Comparison of ENCODE assay signal across 12 cellular contexts in genomic region chr1:116934586-116935207, GRCh38. TPM values are rescaled to one million over a fixed set of nuclear protein-coding genes. Genes with fewer than 3 reads are reported as not detected.
DNase-seq lines count a peak whose midpoint lies in the region; ATAC-seq and TF ChIP-seq lines count a peak whose summit lies in the region.
"Had no signal": no experiment of that assay in that cellular context is flagged by ENCODE, and none has a peak within 500 bp of the region (broad histone marks: within the 10 kb centered on the region; RNA-seq: fewer than 3 reads in every experiment).

No MANE protein-coding gene starts in this region.

- intact Hi-C loops in natural killer cell (cut with micrococcal nuclease), result loop anchor here (5.0 kb wide), 1 partner anchor 197 kb away; no protein-coding TSS in a partner anchor

- no peaks in the 10 kb centered on the region for H3K27me3 Mint-ChIP-seq in activated naive CD8-positive, alpha-beta T cell treated with anti-CD3 and anti-CD28 coated beads, Interleukin-2, amount 10 ng/mL, durations not matched to agents 7 days and 5 days
- peaks cover 0 to 1% of the 10 kb centered on the region in 2 donors for H3K27me3 Mint-ChIP-seq in natural killer cell (ENCODE audit: low read depth in 2 of 2)

- peak; percentile 29; the same call in 1 of the 2 replicates for TF ChIP-seq RAD21 in Ishikawa (IDR thresholded peaks at IDR 0.05; ENCODE audit: low read depth)

- ATAC-seq in activated naive CD8-positive, alpha-beta T cell treated with anti-CD3 and anti-CD28 coated beads, Interleukin-2, amount 10 ng/mL, durations not matched to agents 7 days and 5 days (ENCODE audit: low read depth), result peak; percentile 47
- peak in 2 of 3 donors; percentile 47 to 53 for ATAC-seq in natural killer cell
- no peak for ATAC-seq in GM18519 (IDR thresholded peaks at IDR 0.05; ENCODE audit: low FRiP score, unreplicated experiment)
- ATAC-seq: A549 had no signal

- POLR2A ChIA-PET in activated naive CD8-positive, alpha-beta T cell treated with anti-CD3 and anti-CD28 coated beads, Interleukin-2, amount 10 ng/mL, durations not matched to agents 7 days and 5 days (lab: Charles Lee), result interaction anchor here (1.0 kb wide), 1 partner anchor 56 kb away, joined by 3 read pairs; no protein-coding TSS in a partner anchor

- H3K36me3 Mint-ChIP-seq in activated naive CD8-positive, alpha-beta T cell treated with anti-CD3 and anti-CD28 coated beads, Interleukin-2, amount 10 ng/mL, durations not matched to agents 7 days and 5 days, result no peaks in the 10 kb centered on the region
- H3K36me3 Mint-ChIP-seq in natural killer cell, result no peaks in the 10 kb centered on the region

- peak; percentile 17 for TF ChIP-seq CTCF in natural killer cell (IDR thresholded peaks at IDR 0.05)

- H3K27ac Mint-ChIP-seq in activated naive CD8-positive, alpha-beta T cell treated with anti-CD3 and anti-CD28 coated beads, Interleukin-2, amount 10 ng/mL, durations not matched to agents 7 days and 5 days, result peak overlapping the region; percentile 33
- peak overlapping the region in 1 of 2 donors; percentile 74 for H3K27ac Mint-ChIP-seq in natural killer cell

- TF ChIP-seq EP300 in Ishikawa (IDR thresholded peaks at IDR 0.05; ENCODE audit: borderline replicate concordance), result no peak

- peak overlapping the region; percentile 17 for H3K4me3 Mint-ChIP-seq in activated naive CD8-positive, alpha-beta T cell treated with anti-CD3 and anti-CD28 coated beads, Interleukin-2, amount 10 ng/mL, durations not matched to agents 7 days and 5 days
- H3K4me3 Mint-ChIP-seq in natural killer cell, result peak overlapping the region; percentile 43

- DNase-seq in NCI-H1694 treated with DMSO at 0.1 percent for 48 hours (lab: John Stamatoyannopoulos, UW) (peak; percentile 12), NCI-H1694 (lab: John Stamatoyannopoulos, UW) (no peak), natural killer cell (no peak), DMS153 (lab: John Stamatoyannopoulos, UW) (no peak), RPMI8226 (no peak)
- no peak for DNase-seq in activated naive CD8-positive, alpha-beta T cell treated with anti-CD3 and anti-CD28 coated beads, Interleukin-2, amount 10 ng/mL, durations not matched to agents 7 days and 5 days
- DNase-seq: NCI-H1105, retina, testis had no signal

- H3K9me3 Mint-ChIP-seq in activated naive CD8-positive, alpha-beta T cell treated with anti-CD3 and anti-CD28 coated beads, Interleukin-2, amount 10 ng/mL, durations not matched to agents 7 days and 5 days, result no peaks in the 10 kb centered on the region
- H3K9me3 Mint-ChIP-seq in natural killer cell, result no peaks in the 10 kb centered on the region

- peaks cover 18% of the 10 kb centered on the region for H3K4me1 Mint-ChIP-seq in activated naive CD8-positive, alpha-beta T cell treated with anti-CD3 and anti-CD28 coated beads, Interleukin-2, amount 10 ng/mL, durations not matched to agents 7 days and 5 days
- peaks cover 14 to 17% of the 10 kb centered on the region in 2 donors for H3K4me1 Mint-ChIP-seq in natural killer cell

TF ChIP-seq in Ishikawa, 13 proteins besides CTCF, POLR2A, EP300 and RAD21:
- TF ChIP-seq YY1 (IDR thresholded peaks at IDR 0.05; ENCODE audit: low read depth), result no peak
- no peak for TF ChIP-seq TCF12 (IDR thresholded peaks at IDR 0.05; ENCODE audit: low read depth)
- TF ChIP-seq FOXM1 (IDR thresholded peaks at IDR 0.05; ENCODE audit: borderline replicate concordance, low read depth), result no peak
- 0 out of 2 replicates have a peak, but pooled peaks have one; percentile 32 for TF ChIP-seq CEBPB (IDR thresholded peaks at IDR 0.05)
TF ChIP-seq in Ishikawa: peak in this region for 1.

RNA-seq across cellular contexts. Expression of gene PTGFRN, which starts 25.0 kb away (rescaled TPM):
- under 1 TPM; 0.19 to 0.28 TPM for total RNA-seq in activated naive CD8-positive, alpha-beta T cell treated with anti-CD3 and anti-CD28 coated beads, Interleukin-2, amount 10 ng/mL, durations not matched to agents 7 days and 5 days
- total RNA-seq in natural killer cell, result 1 to 10 TPM in 1 of 3 donors, under 1 TPM in 2; 0.71 to 1.4 (median 0.79) TPM
